9 cellular contexts compared by ENCODE assay signal in the genomic region with DNA sequence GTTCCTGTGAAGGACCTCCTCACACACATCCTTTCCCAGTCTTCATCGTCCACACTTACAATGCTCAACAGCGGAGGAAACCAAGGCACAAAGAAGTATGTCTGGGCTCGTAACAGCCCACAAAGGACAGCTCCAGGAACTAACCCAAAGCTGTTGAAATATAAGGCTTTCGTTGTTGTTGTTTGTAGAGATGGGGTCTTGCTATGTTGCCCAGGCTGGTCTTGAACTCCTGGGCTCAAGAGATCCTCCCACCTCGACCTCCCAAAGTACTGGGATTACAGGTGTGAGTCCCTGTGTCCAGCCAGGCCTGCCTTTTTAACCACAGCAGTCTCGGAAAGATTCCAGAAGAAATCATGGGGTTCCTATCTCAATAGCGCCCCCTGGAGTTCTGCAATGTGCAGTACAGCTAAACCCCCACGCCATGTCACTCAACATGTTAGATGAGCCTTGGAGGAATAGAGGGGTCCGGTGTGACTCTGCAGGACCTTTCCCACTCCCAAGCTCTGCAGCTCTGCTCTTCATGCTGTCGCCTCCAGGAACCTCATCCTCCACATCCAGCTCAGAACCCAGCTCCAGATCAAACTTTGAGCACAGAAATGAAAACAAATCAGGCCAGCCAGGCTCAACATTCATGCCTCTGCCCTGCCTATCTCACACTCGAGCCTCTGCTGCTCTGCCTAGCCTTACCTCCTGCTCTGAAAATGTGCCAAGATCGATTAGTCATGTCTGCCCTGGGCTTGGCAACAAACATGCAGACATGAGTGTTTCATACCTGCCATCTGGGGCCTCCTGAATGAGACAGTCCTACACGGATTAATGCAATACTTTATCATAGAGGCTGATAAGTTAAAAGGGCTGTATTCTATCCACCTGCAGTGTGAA. TPM values are rescaled to one million over a fixed set of nuclear protein-coding genes. Genes with fewer than 3 reads are reported as not detected.
A peak's percentile ranks its signal among the peaks of the same experiment; 100 is the strongest.
DNase-seq lines count a peak whose midpoint lies in the region; ATAC-seq and TF ChIP-seq lines count a peak whose summit lies in the region.
"Had no signal": no experiment of that assay in that cellular context is flagged by ENCODE, and none has a peak within 500 bp of the region (broad histone marks: within the 10 kb centered on the region; RNA-seq: fewer than 3 reads in every experiment).

No MANE protein-coding gene starts in this region.

- no peak for TF ChIP-seq POLR2A in tibial nerve (IDR thresholded peaks at IDR 0.05)
- TF ChIP-seq POLR2A in lower leg skin (IDR thresholded peaks at IDR 0.05): no peak

- H3K9me3 ChIP-seq in iPS DF 6.9 (ENCODE audit: control insufficient read depth, insufficient read depth, low read length): no peaks in the 10 kb centered on the region
- no peaks in the 10 kb centered on the region for H3K9me3 ChIP-seq in tibial nerve
- H3K9me3 ChIP-seq: HAP-1 had no signal

- WGBS in iPS DF 6.9 (ENCODE audit: insufficient coverage, insufficient read length): no CpG with 5 or more reads among the region's 13 CpGs
- 60 to 64% methylated on average over 12 to 13 of the region's 13 CpGs for WGBS in tibial nerve, 2 donors
- 68 to 70% methylated on average over 13 of the region's 13 CpGs for WGBS in lower leg skin, 2 donors

- intact Hi-C loops in lower leg skin (cut with DNase I; ENCODE audit: low total_unique reads): no loop called here

- no peaks in the 10 kb centered on the region for H3K9me3 Mint-ChIP-seq in activated T-helper 17 cell treated with anti-CD3 and anti-CD28 coated beads, Interleukin-2, amount 50 U/mL, for 72 hours

- no peaks in the 10 kb centered on the region for H3K27me3 ChIP-seq in iPS DF 6.9 (ENCODE audit: control insufficient read depth, insufficient read depth, low read length)
- no peaks in the 10 kb centered on the region for H3K27me3 ChIP-seq in tibial nerve

- TF ChIP-seq EP300 in tibial nerve (IDR thresholded peaks at IDR 0.05): no peak

- no peak overlapping the region for H3K27ac Mint-ChIP-seq in activated T-helper 17 cell treated with anti-CD3 and anti-CD28 coated beads, Interleukin-2, amount 50 U/mL, for 72 hours

- peaks cover 11% of the 10 kb centered on the region for H3K4me1 Mint-ChIP-seq in activated T-helper 17 cell treated with anti-CD3 and anti-CD28 coated beads, Interleukin-2, amount 50 U/mL, for 72 hours

- TF ChIP-seq CTCF in tibial nerve (IDR thresholded peaks at IDR 0.05): peak in 4 of 5 experiments; percentile 22 to 42 (median 36)
- no peak for TF ChIP-seq CTCF in lower leg skin (IDR thresholded peaks at IDR 0.05)

- ATAC-seq in activated T-helper 17 cell treated with anti-CD3 and anti-CD28 coated beads, Interleukin-2, amount 50 U/mL, for 72 hours (replicated peaks): peak; percentile 45
- no peak for ATAC-seq in HG02981 (IDR thresholded peaks at IDR 0.05; ENCODE audit: unreplicated experiment)

- peaks cover 13% of the 10 kb centered on the region for H3K36me3 Mint-ChIP-seq in activated T-helper 17 cell treated with anti-CD3 and anti-CD28 coated beads, Interleukin-2, amount 50 U/mL, for 72 hours (ENCODE audit: low read depth)

- H3K4me3 Mint-ChIP-seq in activated T-helper 17 cell treated with anti-CD3 and anti-CD28 coated beads, Interleukin-2, amount 50 U/mL, for 72 hours: no peak overlapping the region

- H3K4me1 ChIP-seq in iPS DF 6.9 (ENCODE audit: control insufficient read depth, insufficient read depth, low read length) (no peaks in the 10 kb centered on the region), tibial nerve (peaks cover 0 to 11% (median 3%) of the 10 kb centered on the region in 4 donors)

- H3K27me3 Mint-ChIP-seq in activated T-helper 17 cell treated with anti-CD3 and anti-CD28 coated beads, Interleukin-2, amount 50 U/mL, for 72 hours: no peaks in the 10 kb centered on the region

- H3K4me3 ChIP-seq in iPS DF 6.9 (ENCODE audit: low read length) (no peak overlapping the region; the same call in 1 of the 2 replicates), tibial nerve (no peak overlapping the region), lower leg skin (ENCODE audit: low read depth, poor library complexity, severe bottlenecking) (no peak overlapping the region)
- H3K4me3 ChIP-seq: HAP-1 had no signal

- H3K36me3 ChIP-seq in iPS DF 6.9 (ENCODE audit: control insufficient read depth, insufficient read depth, low read length) (no peaks in the 10 kb centered on the region), tibial nerve (peaks cover 0 to 43% (median 0%) of the 10 kb centered on the region in 3 donors)
- H3K36me3 ChIP-seq: HAP-1 had no signal

- in situ Hi-C loops in G401 (cut with HindIII; ENCODE audit: low sequenced_read_pairs): no loop called here

- H3K27ac ChIP-seq in iPS DF 6.9 (ENCODE audit: low read length) (no peak overlapping the region), tibial nerve (no peak overlapping the region)

- peak; percentile 21 for DNase-seq in A172 (ENCODE audit: low spot score)
- peak; percentile 34 for DNase-seq in G401 (ENCODE audit: low spot score)
- DNase-seq in NCI-H226: peak; percentile 48
- peak; percentile 52 for DNase-seq in iPS DF 6.9 (ENCODE audit: low read depth, low spot score)
- DNase-seq in tibial nerve (ENCODE audit: low spot score in 2 of 2): no peak
- DNase-seq in lower leg skin (ENCODE audit: low spot score in 2 of 2): no peak

RNA-seq across cellular contexts. Expression of gene PLA2G4C, which starts 7.5 kb away (rescaled TPM):
- total RNA-seq in A172 (2014; rRNA removed; shearing (Covaris generic)): 8.0 and 8.4 TPM in 2 replicates
- total RNA-seq in G401 (2014; rRNA removed; shearing (Covaris generic)): 0.92 and 2.3 TPM in 2 replicates
- total RNA-seq in activated T-helper 17 cell treated with anti-CD3 and anti-CD28 coated beads, Interleukin-2, amount 50 U/mL, for 72 hours: 10 to 100 TPM in 1 of 2 donors, 1 to 10 TPM in 1; 9.0 to 57.2 TPM
- 10 to 100 TPM in 3 of 4 donors, 1 to 10 TPM in 1; 4.6 to 21.0 (median 12.4) TPM for total RNA-seq in tibial nerve
- 1 to 10 TPM; 1.4 to 7.6 (median 4.5) TPM for total RNA-seq in lower leg skin

RNA-seq across cellular contexts. Expression of gene CABP5, which starts 59.2 kb away (rescaled TPM):
- not detected in 2 replicates for total RNA-seq in A172 (2014; rRNA removed; shearing (Covaris generic))
- total RNA-seq in G401 (2014; rRNA removed; shearing (Covaris generic)): not detected in 2 replicates
- total RNA-seq in activated T-helper 17 cell treated with anti-CD3 and anti-CD28 coated beads, Interleukin-2, amount 50 U/mL, for 72 hours: not detected
- total RNA-seq in tibial nerve (not detected), lower leg skin (not detected)

Comparison
In these comparisons a context has a peak if more than half of its experiments do, and no peak if none do; other contexts are left out.
1. DNase-seq: peak in A172 (single experiment), G401 (single experiment), NCI-H226 (single experiment) and iPS DF 6.9 (single experiment); none in tibial nerve (0 of 2) and lower leg skin (0 of 2).
2. CTCF ChIP-seq: peak in tibial nerve (4 of 5); none in lower leg skin (0 of 3).